ENCODE assay signal across 9 cellular contexts in the genomic region with DNA sequence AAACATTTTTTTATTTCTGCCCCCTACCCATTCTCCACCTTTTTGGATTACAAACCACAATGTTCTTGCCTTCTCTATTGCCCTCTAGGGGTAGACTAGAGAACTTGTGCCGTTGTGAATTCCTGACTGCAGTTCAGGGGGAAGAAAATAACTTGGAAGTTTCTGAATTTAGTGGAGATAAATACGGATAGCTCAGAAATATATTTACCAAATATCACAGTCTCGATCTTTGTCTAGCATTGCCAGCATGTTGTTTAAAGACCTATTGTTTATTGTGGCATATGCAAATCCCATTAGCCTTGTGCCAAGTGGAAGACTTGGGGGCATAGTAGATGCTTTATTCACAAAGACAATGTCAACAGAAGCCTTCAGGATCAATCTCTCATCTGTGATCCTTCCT.
A peak's percentile ranks its signal among the peaks of the same experiment; 100 is the strongest.
DNase-seq lines count a peak whose midpoint lies in the region; ATAC-seq and TF ChIP-seq lines count a peak whose summit lies in the region.
"Had no signal": no experiment of that assay in that cellular context is flagged by ENCODE, and none has a peak within 500 bp of the region (broad histone marks: within the 10 kb centered on the region; RNA-seq: fewer than 3 reads in every experiment).

No MANE protein-coding gene starts in this region.

- no peaks in the 10 kb centered on the region for H3K27me3 ChIP-seq in prostate gland (replicated peaks; ENCODE audit: insufficient read depth)

- intact Hi-C loops in Calu3 (cut with micrococcal nuclease; ENCODE audit: unreplicated experiment) (no loop called here), prostate gland (cut with DNase I) (no loop called here)

- no peak overlapping the region for H3K4me3 Mint-ChIP-seq in Calu3 (ENCODE audit: low read depth, unreplicated experiment)
- H3K4me3 Mint-ChIP-seq: naive B cell had no signal

- no TSS peak for BruUV-seq in Calu3 (replicated peaks; lab: Mats Ljungman, UMichigan)

- H3K36me3 Mint-ChIP-seq in Calu3 (ENCODE audit: insufficient read depth, unreplicated experiment), result no peaks in the 10 kb centered on the region
- H3K36me3 Mint-ChIP-seq: naive B cell had no signal

- H3K27me3 Mint-ChIP-seq in Calu3 (ENCODE audit: unreplicated experiment), result peaks cover 22% of the 10 kb centered on the region

- DNase-seq in Calu3, result no peak
- DNase-seq in NB4 (ENCODE audit: low read depth), result peak; percentile 29
- peak; percentile 1 for DNase-seq in non-pigmented ciliary epithelial cell (ENCODE audit: low read depth)
- no peak for DNase-seq in prostate gland (ENCODE audit: low spot score)
- no peak for DNase-seq in NCI-H146 (lab: John Stamatoyannopoulos, UW)
- DNase-seq: naive B cell had no signal

- no peak overlapping the region for H3K27ac Mint-ChIP-seq in Calu3 (ENCODE audit: unreplicated experiment)
- H3K27ac Mint-ChIP-seq: naive B cell had no signal

- peak; percentile 46 for TF ChIP-seq CTCF in Calu3 (IDR thresholded peaks at IDR 0.05; ENCODE audit: unreplicated experiment)
- TF ChIP-seq CTCF in NB4 (IDR thresholded peaks at IDR 0.05; ENCODE audit: low read depth, low read length), result peak; percentile 86
- TF ChIP-seq CTCF in prostate gland (IDR thresholded peaks at IDR 0.05), result peak in 1 of 4 experiments; percentile 26

- ATAC-seq in GM19455 (IDR thresholded peaks at IDR 0.05; ENCODE audit: unreplicated experiment) (peak; percentile 56), HG03196 (IDR thresholded peaks at IDR 0.05; ENCODE audit: unreplicated experiment) (no peak)

- 15% methylated on average over 3 of the region's 3 CpGs for WGBS in prostate gland

- H3K4me1 Mint-ChIP-seq in Calu3 (ENCODE audit: low read depth, unreplicated experiment), result no peaks in the 10 kb centered on the region
- H3K4me1 Mint-ChIP-seq: naive B cell had no signal

- H3K9me3 ChIP-seq in prostate gland, result no peaks in the 10 kb centered on the region

- no peaks in the 10 kb centered on the region for H3K9me3 Mint-ChIP-seq in Calu3 (ENCODE audit: low read depth, unreplicated experiment)

- H3K4me1 ChIP-seq in prostate gland (replicated peaks), result no peaks in the 10 kb centered on the region

- CTCF ChIA-PET in Calu3 (lab: Charles Lee), result interaction anchor here (0.6 to 1.3 kb wide), 2 partner anchors 84 to 247 kb away, joined by 3 to 6 read pairs; no protein-coding TSS in a partner anchor

- H3K4me3 ChIP-seq in NB4 (ENCODE audit: low read depth, low read length) (no peak overlapping the region), prostate gland (no peak overlapping the region)

- H3K36me3 ChIP-seq in prostate gland, result no peaks in the 10 kb centered on the region

- peak overlapping the region; percentile 78 for H3K27ac ChIP-seq in cingulate gyrus (ENCODE audit: low read depth, low read length)
- no peak overlapping the region for H3K27ac ChIP-seq in prostate gland

- TF ChIP-seq POLR2A in NB4 (IDR thresholded peaks at IDR 0.05; ENCODE audit: extremely low read depth, insufficient read length), result no peak
- TF ChIP-seq POLR2A in prostate gland (IDR thresholded peaks at IDR 0.05), result no peak

Comparison
In these comparisons a context has a peak if more than half of its experiments do, and no peak if none do; other contexts are left out.
1. DNase-seq: peak in NB4 (single experiment) and non-pigmented ciliary epithelial cell (single experiment); none in Calu3 (single experiment), prostate gland (single experiment) and NCI-H146 (single experiment).